ENCODE assay signal across 26 cellular contexts in genomic region chr1:81128079-81128478, GRCh38.
"Had no signal": no experiment of that assay in that cellular context is flagged by ENCODE, and none has a peak within 500 bp of the region (broad histone marks: within the 10 kb centered on the region; RNA-seq: fewer than 3 reads in every experiment).

No MANE protein-coding gene starts in this region.

- H3K27me3 ChIP-seq: SJCRH30 had no signal

- ATAC-seq: Panc1, PC-3, SK-N-SH treated with all-trans-retinoic acid at 6 μM for 48 hours had no signal

- H3K27ac ChIP-seq: HL-60, RWPE1 had no signal

- DNase-seq: Kasumi-1; KG1; NCI-H1092; NCI-H1105 treated with DMSO at 0.1 percent for 48 hours; NCI-H1417 treated with DMSO at 0.1 percent for 48 hours; NCI-H146; NCI-H1694 treated with DMSO at 0.1 percent for 48 hours; NCI-H1930; NCI-H2081; NCI-H2107; NCI-H2171 treated with DMSO at 0.1 percent for 48 hours; NCI-H345; NCI-H446 treated with DMSO at 0.1 percent for 48 hours; NCI-H510A treated with DMSO at 0.1 percent for 48 hours; NCI-H69; NCI-H774; NK-92 treated with Interleukin-12 subunit alpha and Interleukin-12 subunit beta, amount 100 ng/mL, for 24 hours; PC-3; SHP77; SJCRH30; T-helper 1 cell had no signal

- FAIRE-seq: HTR-8/SVneo had no signal

- H3K4me3 ChIP-seq: SJCRH30 had no signal

- H3K36me3 ChIP-seq: SJCRH30 had no signal

- H3K9me3 ChIP-seq: SJCRH30 had no signal
